ENCODE assay signal across 7 cellular contexts in genomic region chr16:89818851-89819403, GRCh38. TPM values are rescaled to one million over a fixed set of nuclear protein-coding genes. Genes with fewer than 3 reads are reported as not detected.
A peak's percentile ranks its signal among the peaks of the same experiment; 100 is the strongest.
DNase-seq lines count a peak whose midpoint lies in the region; ATAC-seq, FAIRE-seq and TF ChIP-seq lines count a peak whose summit lies in the region.
"Not testable (repeated sequence)": the region's sequence is repeated elsewhere in the genome, so short reads cannot be mapped to it uniquely, and the experiment has no call there.

No MANE protein-coding gene starts in this region.

- H3K79me2 ChIP-seq in H1 (ENCODE audit: control insufficient read depth in 1 of 2, insufficient read depth in 2 of 2, low read length in 2 of 2) = peaks cover 0 to 23% of the 10 kb centered on the region in 2 experiments; a peak in 2 of 4 replicates

- H4K91ac ChIP-seq in H1 (replicated peaks; ENCODE audit: insufficient read length, low read length) = not testable (repeated sequence)

- peaks cover 2 to 11% (median 10%) of the 10 kb centered on the region in 3 donors for H3K4me1 Mint-ChIP-seq in IgD-negative memory B cell
- H3K4me1 Mint-ChIP-seq in T-cell = peaks cover 14 to 26% (median 25%) of the 10 kb centered on the region in 3 donors
- H3K4me1 Mint-ChIP-seq in activated naive CD4-positive, alpha-beta T cell treated with anti-CD3 and anti-CD28 coated beads for 36 hours (ENCODE audit: low read depth) = peaks cover 36% of the 10 kb centered on the region
- H3K4me1 Mint-ChIP-seq in progenitor cell of endocrine pancreas (ENCODE audit: low read depth) = peaks cover 22% of the 10 kb centered on the region

- H3K56ac ChIP-seq in H1 (replicated peaks; ENCODE audit: insufficient read length, low read depth, low read length) = not testable (repeated sequence)

- not testable (repeated sequence) for H2BK12ac ChIP-seq in H1 (ENCODE audit: low read depth, low read length)

- 92% methylated on average over 14 of the region's 14 CpGs; no CpG with 5 or more reads in 1 of the 2 experiments for WGBS in H1 (ENCODE audit: extremely low coverage in 1 of 2, insufficient coverage in 1 of 2, insufficient read length in 1 of 2, insufficient replicate concordance in 2 of 2, low coverage in 1 of 2, low lambda C conversion rate in 2 of 2, missing lambda C conversion rate in 1 of 2), 2 experiments

- not testable (repeated sequence) for H3K27me3 Mint-ChIP-seq in IgD-negative memory B cell; T-cell; activated naive CD4-positive, alpha-beta T cell treated with anti-CD3 and anti-CD28 coated beads for 36 hours (ENCODE audit: low read depth); progenitor cell of endocrine pancreas

- H2BK15ac ChIP-seq in H1 (ENCODE audit: low read length) = not testable (repeated sequence)

- H3K9ac ChIP-seq in H1 (replicated peaks in 1 of 4; ENCODE audit: extremely low read depth in 1 of 4, low read depth in 3 of 4, low read length in 3 of 4) = not testable (repeated sequence)

- FAIRE-seq in H1 (lab: Jason Lieb, UNC) = not testable (repeated sequence)

- H3K18ac ChIP-seq in H1 (ENCODE audit: extremely low read depth, low read length) = not testable (repeated sequence)

- H3K9me3 Mint-ChIP-seq in IgD-negative memory B cell; T-cell; activated naive CD4-positive, alpha-beta T cell treated with anti-CD3 and anti-CD28 coated beads for 36 hours; progenitor cell of endocrine pancreas (ENCODE audit: low read depth): not testable (repeated sequence)

- not testable (repeated sequence) for H2AK5ac ChIP-seq in H1 (ENCODE audit: low read depth, low read length)

- TF ChIP-seq POLR2A in H1 (IDR thresholded peaks at IDR 0.05; ENCODE audit: control extremely low read depth in 1 of 2, low read depth in 2 of 2, low read length in 2 of 2) = not testable (repeated sequence)

- not testable (repeated sequence) for H2BK120ac ChIP-seq in H1 (replicated peaks; ENCODE audit: low read depth, low read length)

- H3K14ac ChIP-seq in H1 (ENCODE audit: insufficient read length) = not testable (repeated sequence)

- TF ChIP-seq CTCF in H1 (IDR thresholded peaks at IDR 0.05; ENCODE audit: control extremely low read depth in 1 of 3, insufficient read depth in 1 of 3, low read depth in 1 of 3, low read length in 3 of 3); progenitor cell of endocrine pancreas (IDR thresholded peaks at IDR 0.05; ENCODE audit: unreplicated experiment): not testable (repeated sequence)

- H3K9me3 ChIP-seq in H1 (ENCODE audit: insufficient read depth in 2 of 2, low read depth in 1 of 2, low read length in 1 of 2) = not testable (repeated sequence)

- not testable (repeated sequence) for H3K79me1 ChIP-seq in H1 (ENCODE audit: low read depth, low read length)

- ATAC-seq in T-cell (replicated peaks in 1 of 4) = not testable (repeated sequence)

- H3K27ac ChIP-seq in H1 (ENCODE audit: low read depth, low read length) = not testable (repeated sequence)

- H3K36me3 Mint-ChIP-seq in IgD-negative memory B cell; T-cell; progenitor cell of endocrine pancreas (ENCODE audit: insufficient read depth): not testable (repeated sequence)
- peaks cover 10% of the 10 kb centered on the region for H3K36me3 Mint-ChIP-seq in activated naive CD4-positive, alpha-beta T cell treated with anti-CD3 and anti-CD28 coated beads for 36 hours (ENCODE audit: low read depth)

- H3K27ac Mint-ChIP-seq in IgD-negative memory B cell (peak overlapping the region in 1 of 3 donors; percentile 26), progenitor cell of endocrine pancreas (peak overlapping the region; percentile 10)
- not testable (repeated sequence) for H3K27ac Mint-ChIP-seq in T-cell; activated naive CD4-positive, alpha-beta T cell treated with anti-CD3 and anti-CD28 coated beads for 36 hours

- not testable (repeated sequence) for H2BK5ac ChIP-seq in H1 (ENCODE audit: low read depth, low read length)

- not testable (repeated sequence) for H3K23ac ChIP-seq in H1 (ENCODE audit: insufficient read length)

- not testable (repeated sequence) for H3K4me3 ChIP-seq in H1 (ENCODE audit: extremely low read depth in 1 of 4, insufficient read depth in 2 of 4, low read depth in 3 of 4, low read length in 4 of 4)

- H3K27me3 ChIP-seq in H1 (replicated peaks in 1 of 4; ENCODE audit: control insufficient read depth in 3 of 4, extremely low read depth in 1 of 4, insufficient read depth in 3 of 4, low read length in 3 of 4) = not testable (repeated sequence)

- not testable (repeated sequence) for H2BK20ac ChIP-seq in H1 (ENCODE audit: low read length)

- peaks cover 0 to 16% (median 3%) of the 10 kb centered on the region in 4 experiments; a peak in 5 of 7 replicates for H3K4me1 ChIP-seq in H1 (replicated peaks in 1 of 4; ENCODE audit: control insufficient read depth in 3 of 4, insufficient read depth in 4 of 4, low read length in 3 of 4)

- not testable (repeated sequence) for H4K8ac ChIP-seq in H1 (ENCODE audit: extremely low read depth, insufficient read depth, low read length)

- H4K5ac ChIP-seq in H1 (ENCODE audit: insufficient read length, low read depth, low read length) = not testable (repeated sequence)

- H4K20me1 ChIP-seq in H1 (replicated peaks in 1 of 2; ENCODE audit: control insufficient read depth in 1 of 2, insufficient read depth in 2 of 2, low read length in 2 of 2) = not testable (repeated sequence)

- not testable (repeated sequence) for TF ChIP-seq RAD21 in H1 (IDR thresholded peaks at IDR 0.05 in 1 of 2, conservative IDR thresholded peaks at IDR 0.05 in 1 of 2; ENCODE audit: low read depth in 2 of 2, low read length in 2 of 2)

- not testable (repeated sequence) for H3K36me3 ChIP-seq in H1 (ENCODE audit: control insufficient read depth in 2 of 4, insufficient read depth in 4 of 4, low read length in 3 of 4)

- not testable (repeated sequence) for H3K4ac ChIP-seq in H1 (replicated peaks; ENCODE audit: insufficient read length, low read depth, low read length)

- CTCF ChIA-PET in T-cell (lab: Charles Lee) = interaction anchor here in 1 of 2 donors (0.7 to 1.4 kb wide), 3 partner anchors 8 to 100 kb away, joined by 3 to 4 read pairs (median 3); no protein-coding TSS in a partner anchor
- CTCF ChIA-PET in activated naive CD4-positive, alpha-beta T cell treated with anti-CD3 and anti-CD28 coated beads for 36 hours (lab: Charles Lee) = interaction anchor here (1.7 kb wide), 1 partner anchor 41 kb away, joined by 4 read pairs; no protein-coding TSS in a partner anchor
- CTCF ChIA-PET in H1 (lab: Charles Lee; ENCODE audit: partially characterized antibody) = not testable (repeated sequence)

- DNase-seq in Caki2 (ENCODE audit: low read depth) = peak; percentile 79
- DNase-seq in T-cell = peak in 1 of 34 experiments; percentile 26
- DNase-seq in activated naive CD4-positive, alpha-beta T cell treated with anti-CD3 and anti-CD28 coated beads for 36 hours = peak; percentile 27
- not testable (repeated sequence) for DNase-seq in H1 (ENCODE audit: low read depth in 1 of 2, low spot score in 2 of 2); progenitor cell of endocrine pancreas (ENCODE audit: low spot score, unreplicated experiment)
- peak; percentile 83 for DNase-seq in kidney glomerular epithelial cell (lab: John Stamatoyannopoulos, UW)

- POLR2A ChIA-PET in T-cell (lab: Charles Lee) = not testable (repeated sequence)
- POLR2A ChIA-PET in H1 (lab: Charles Lee; ENCODE audit: partially characterized antibody) = interaction anchor here (0.7 to 3.9 kb wide), 2 partner anchors 9 to 107 kb away, joined by 4 to 34 read pairs; partner anchors contain the start of gene SPIRE2

- TF ChIP-seq EP300 in H1 (IDR thresholded peaks at IDR 0.05; ENCODE audit: borderline replicate concordance in 1 of 2, low read depth in 2 of 2, low read length in 2 of 2) = not testable (repeated sequence)

- not testable (repeated sequence) for H2AFZ ChIP-seq in H1 (ENCODE audit: low read length)

- intact Hi-C loops in activated naive CD4-positive, alpha-beta T cell treated with anti-CD3 and anti-CD28 coated beads for 36 hours (cut with micrococcal nuclease) = loop anchor here (5.0 kb wide), 1 partner anchor 108 kb away; no protein-coding TSS in a partner anchor

- peak overlapping the region in 3 of 4 donors; percentile 17 to 94 (median 51) for H3K4me3 Mint-ChIP-seq in IgD-negative memory B cell
- H3K4me3 Mint-ChIP-seq in T-cell = peak overlapping the region; percentile 17 to 40 (median 31)
- H3K4me3 Mint-ChIP-seq in activated naive CD4-positive, alpha-beta T cell treated with anti-CD3 and anti-CD28 coated beads for 36 hours = peak overlapping the region; percentile 10
- not testable (repeated sequence) for H3K4me3 Mint-ChIP-seq in progenitor cell of endocrine pancreas (ENCODE audit: low read depth)

- H3K23me2 ChIP-seq in H1 (ENCODE audit: low read depth, low read length) = not testable (repeated sequence)

- in situ Hi-C loops in Caki2 (cut with HindIII; ENCODE audit: low pct_unique_long_range_greater_than_20kb, low sequenced_read_pairs) = not testable (repeated sequence)

- H3K4me2 ChIP-seq in H1 (ENCODE audit: insufficient read depth in 1 of 2, low read depth in 2 of 2, low read length in 2 of 2) = peak overlapping the region; percentile 13 to 21; a peak in 2 of 4 replicates

RNA-seq across cellular contexts. Expression of gene FANCA, which starts 2.5 kb away (rescaled TPM):
- 33.5 and 36.8 TPM in 2 replicates for total RNA-seq in Caki2 (2014; rRNA removed; shearing (Covaris generic); ENCODE audit: low replicate concordance)
- 23.1 TPM for polyA plus RNA-seq in IgD-negative memory B cell
- total RNA-seq in T-cell = 1 to 10 TPM; 7.1 to 8.3 (median 7.8) TPM
- 10 to 100 TPM; 85.5 to 96.7 TPM for total RNA-seq in activated naive CD4-positive, alpha-beta T cell treated with anti-CD3 and anti-CD28 coated beads for 36 hours
- 78.5 and 85.9 TPM in 2 replicates for total RNA-seq in H1 (2021; fragmentation: NEBNext Ultra II Directional; extraction: Animal tissue kit (Norgen Biotek cat#: 25700))
- polyA plus RNA-seq in H1 (2011; rRNA removed) = 75.9 and 96.9 TPM in 2 replicates
- polyA plus RNA-seq in H1 (2011; cell fraction: cytosol; rRNA removed) = 70.6 TPM
- polyA plus RNA-seq in H1 (2011; cell fraction: nucleus; rRNA removed) = 371 TPM
- polyA plus RNA-seq in H1 (2012, experiment 1 of 2) = 76.6 to 83.7 TPM (median 77.9 TPM) in 4 replicates
- 34.1 TPM for polyA plus RNA-seq in H1 (2012, experiment 2 of 2)
- 41.6 TPM for polyA plus RNA-seq in H1 (2013, experiment 1 of 2)
- 35.3 TPM for polyA plus RNA-seq in H1 (2013, experiment 2 of 2)
- 113 and 131 TPM in 2 replicates for polyA minus RNA-seq in H1 (2011; rRNA and poly(A)+ RNA removed)
- polyA minus RNA-seq in H1 (2011; cell fraction: cytosol; rRNA and poly(A)+ RNA removed) = 69.1 TPM
- 170 TPM for polyA minus RNA-seq in H1 (2011; cell fraction: nucleus; rRNA and poly(A)+ RNA removed)
- 74.5 and 81.6 TPM in 2 replicates for total RNA-seq in progenitor cell of endocrine pancreas

RNA-seq across cellular contexts. Expression of gene SPIRE2, which starts 9.3 kb away (rescaled TPM):
- 6.0 and 13.1 TPM in 2 replicates for total RNA-seq in Caki2 (2014; rRNA removed; shearing (Covaris generic); ENCODE audit: low replicate concordance)
- polyA plus RNA-seq in IgD-negative memory B cell (0.19 TPM), H1 (2011; rRNA removed) (7.4 and 10.2 TPM in 2 replicates)
- total RNA-seq in T-cell (1 to 10 TPM in 1 of 5 donors, under 1 TPM in 3, not detected in 1; 0.23 to 1.1 (median 0.56) TPM), progenitor cell of endocrine pancreas (24.2 TPM in 2 replicates)
- under 1 TPM; 0.26 to 0.44 TPM for total RNA-seq in activated naive CD4-positive, alpha-beta T cell treated with anti-CD3 and anti-CD28 coated beads for 36 hours
- 12.2 and 15.4 TPM in 2 replicates for total RNA-seq in H1 (2021; fragmentation: NEBNext Ultra II Directional; extraction: Animal tissue kit (Norgen Biotek cat#: 25700))
- polyA plus RNA-seq in H1 (2011; cell fraction: cytosol; rRNA removed) = 10.6 TPM
- polyA plus RNA-seq in H1 (2011; cell fraction: nucleus; rRNA removed) = 34.5 TPM
- polyA plus RNA-seq in H1 (2012, experiment 1 of 2) = 9.3 to 12.1 TPM (median 10.9 TPM) in 4 replicates
- polyA plus RNA-seq in H1 (2012, experiment 2 of 2) = 9.6 TPM
- 7.7 TPM for polyA plus RNA-seq in H1 (2013, experiment 1 of 2)
- 6.7 TPM for polyA plus RNA-seq in H1 (2013, experiment 2 of 2)
- polyA minus RNA-seq in H1 (2011; rRNA and poly(A)+ RNA removed) = 5.5 TPM in 2 replicates
- polyA minus RNA-seq in H1 (2011; cell fraction: cytosol; rRNA and poly(A)+ RNA removed) = 10.1 TPM
- 9.1 TPM for polyA minus RNA-seq in H1 (2011; cell fraction: nucleus; rRNA and poly(A)+ RNA removed)

RNA-seq across cellular contexts. Expression of gene TCF25, which starts 54.5 kb away (rescaled TPM):
- total RNA-seq in Caki2 (2014; rRNA removed; shearing (Covaris generic); ENCODE audit: low replicate concordance) = 141 and 237 TPM in 2 replicates
- polyA plus RNA-seq in IgD-negative memory B cell = 135 TPM
- total RNA-seq in T-cell = 100 to 1,000 TPM; 289 to 400 (median 322) TPM
- 100 to 1,000 TPM; 108 to 109 TPM for total RNA-seq in activated naive CD4-positive, alpha-beta T cell treated with anti-CD3 and anti-CD28 coated beads for 36 hours
- 92.2 and 102 TPM in 2 replicates for total RNA-seq in H1 (2021; fragmentation: NEBNext Ultra II Directional; extraction: Animal tissue kit (Norgen Biotek cat#: 25700))
- polyA plus RNA-seq in H1 (2011; rRNA removed) = 78.1 and 102 TPM in 2 replicates
- 84.5 TPM for polyA plus RNA-seq in H1 (2011; cell fraction: cytosol; rRNA removed)
- 230 TPM for polyA plus RNA-seq in H1 (2011; cell fraction: nucleus; rRNA removed)
- 112 to 138 TPM (median 135 TPM) in 4 replicates for polyA plus RNA-seq in H1 (2012, experiment 1 of 2)
- 70.6 TPM for polyA plus RNA-seq in H1 (2012, experiment 2 of 2)
- polyA plus RNA-seq in H1 (2013, experiment 1 of 2) = 86.9 TPM
- polyA plus RNA-seq in H1 (2013, experiment 2 of 2) = 84.9 TPM
- polyA minus RNA-seq in H1 (2011; rRNA and poly(A)+ RNA removed) = 58.3 and 62.0 TPM in 2 replicates
- polyA minus RNA-seq in H1 (2011; cell fraction: cytosol; rRNA and poly(A)+ RNA removed) = 56.6 TPM
- polyA minus RNA-seq in H1 (2011; cell fraction: nucleus; rRNA and poly(A)+ RNA removed) = 49.3 TPM
- total RNA-seq in progenitor cell of endocrine pancreas = 177 and 199 TPM in 2 replicates
